ENCODE assay signal across 9 cellular contexts in genomic region chr9:107732781-107733529, GRCh38.
A peak's percentile ranks its signal among the peaks of the same experiment; 100 is the strongest.
DNase-seq lines count a peak whose midpoint lies in the region; ATAC-seq, FAIRE-seq and TF ChIP-seq lines count a peak whose summit lies in the region.
"Had no signal": no experiment of that assay in that cellular context is flagged by ENCODE, and none has a peak within 500 bp of the region (broad histone marks: within the 10 kb centered on the region; RNA-seq: fewer than 3 reads in every experiment).

No MANE protein-coding gene starts in this region.

- intact Hi-C loops in mammary epithelial cell (cut with micrococcal nuclease): no loop called here
- intact Hi-C loops in kidney (cut with DNase I): no loop called here

- ATAC-seq in HG02885 (IDR thresholded peaks at IDR 0.05; ENCODE audit: poor library complexity, unreplicated experiment) (no peak), GM18870 (IDR thresholded peaks at IDR 0.05; ENCODE audit: unreplicated experiment) (no peak)

- no peaks in the 10 kb centered on the region for H4K20me1 ChIP-seq in mammary epithelial cell (ENCODE audit: insufficient read depth, low read length)

- H3K9me3 ChIP-seq in mammary epithelial cell (replicated peaks; ENCODE audit: insufficient read depth, low read length) (no peaks in the 10 kb centered on the region), kidney (ENCODE audit: control insufficient read depth in 1 of 2, low read length in 2 of 2) (no peaks in the 10 kb centered on the region)

- peaks cover 32% of the 10 kb centered on the region for H3K4me1 ChIP-seq in mammary epithelial cell (ENCODE audit: insufficient read depth, low read length)
- peaks cover 8 to 12% of the 10 kb centered on the region in 2 donors for H3K4me1 ChIP-seq in kidney (ENCODE audit: control insufficient read depth in 1 of 2, insufficient read depth in 1 of 2, low read depth in 1 of 2, low read length in 2 of 2)

- H3K36me3 ChIP-seq in mammary epithelial cell (ENCODE audit: insufficient read depth, low read length) (no peaks in the 10 kb centered on the region), kidney (ENCODE audit: control insufficient read depth in 1 of 2, insufficient read depth in 2 of 2, low read length in 2 of 2) (no peaks in the 10 kb centered on the region)

- 20% methylated on average over 8 of the region's 8 CpGs for WGBS in mammary epithelial cell (ENCODE audit: low coverage, missing lambda C conversion rate)

- dilution Hi-C loops in mammary epithelial cell (cut with HindIII; ENCODE audit: low sequenced_read_pairs): no loop called here

- no peak for FAIRE-seq in kidney (lab: Jason Lieb, UNC)

- peak overlapping the region; percentile 44 for H3K9ac ChIP-seq in mammary epithelial cell (ENCODE audit: insufficient read depth, low read length)
- H3K9ac ChIP-seq in kidney (ENCODE audit: low read length in 2 of 2): no peak overlapping the region

- in situ Hi-C loops in mammary epithelial cell (cut with MboI; ENCODE audit: low sequenced_read_pairs in 2 of 2): no loop called here

- CTCF ChIA-PET in mammary epithelial cell (lab: Charles Lee; ENCODE audit: low non-redundant PET): no interaction called here

- no peak overlapping the region for H3K27ac ChIP-seq in mammary epithelial cell (ENCODE audit: insufficient read depth, low read depth, low read length)
- peak overlapping the region; percentile 64 to 69 for H3K27ac ChIP-seq in kidney (ENCODE audit: low read depth in 2 of 2, low read length in 2 of 2)

- no TSS peak for BruUV-seq in mammary epithelial cell (replicated peaks; lab: Mats Ljungman, UMichigan)

- H3K79me2 ChIP-seq in mammary epithelial cell (ENCODE audit: insufficient read depth, low read length): no peaks in the 10 kb centered on the region

- no peaks in the 10 kb centered on the region for H3K27me3 ChIP-seq in mammary epithelial cell (ENCODE audit: insufficient read depth, low read length)

- H2AFZ ChIP-seq in mammary epithelial cell (ENCODE audit: low read depth, low read length): peak overlapping the region; percentile 52

- peak overlapping the region; percentile 62 for H3K4me2 ChIP-seq in mammary epithelial cell (ENCODE audit: insufficient read depth, low read depth, low read length)

- TF ChIP-seq CTCF in mammary epithelial cell (conservative IDR thresholded peaks at IDR 0.05 in 1 of 2, IDR thresholded peaks at IDR 0.05 in 1 of 2; ENCODE audit: extremely low read depth in 1 of 2, insufficient read depth in 1 of 2, low read depth in 1 of 2, low read length in 2 of 2) (no peak), kidney (IDR thresholded peaks at IDR 0.05; ENCODE audit: borderline replicate concordance, extremely low read depth, insufficient read depth) (no peak)

- H3K4me3 ChIP-seq in mammary epithelial cell (replicated peaks in 1 of 3; ENCODE audit: insufficient read depth in 1 of 3, low read depth in 2 of 3, low read length in 3 of 3) (no peak overlapping the region), kidney (ENCODE audit: low read length in 2 of 2) (peak overlapping the region; percentile 12 to 45)

- DNase-seq in LHCN-M2 (ENCODE audit: low read depth): peak; percentile 87
- DNase-seq in mammary epithelial cell: peak; percentile 79
- DNase-seq in kidney: no peak
- DNase-seq in stromal cell of bone marrow (ENCODE audit: low read depth): peak; percentile 76
- DNase-seq in DMS153 treated with DMSO at 0.1 percent for 48 hours (lab: John Stamatoyannopoulos, UW; ENCODE audit: unreplicated experiment): no peak
- no peak for DNase-seq in HuH-7 (ENCODE audit: low spot score)
- DNase-seq: activated B cell treated with CpG ODN at 0.5 μM for 24 hours had no signal

Comparison
In these comparisons a context has a peak if more than half of its experiments do, and no peak if none do; other contexts are left out.
1. DNase-seq: peak in LHCN-M2 (single experiment), mammary epithelial cell (single experiment) and stromal cell of bone marrow (single experiment); none in kidney (single experiment), DMS153 treated with DMSO at 0.1 percent for 48 hours (single experiment) and HuH-7 (single experiment).
2. H3K4me3 ChIP-seq: peak in kidney (2 of 2); none in mammary epithelial cell (0 of 3).